ENCODE assay signal across 19 cellular contexts in the genomic region with DNA sequence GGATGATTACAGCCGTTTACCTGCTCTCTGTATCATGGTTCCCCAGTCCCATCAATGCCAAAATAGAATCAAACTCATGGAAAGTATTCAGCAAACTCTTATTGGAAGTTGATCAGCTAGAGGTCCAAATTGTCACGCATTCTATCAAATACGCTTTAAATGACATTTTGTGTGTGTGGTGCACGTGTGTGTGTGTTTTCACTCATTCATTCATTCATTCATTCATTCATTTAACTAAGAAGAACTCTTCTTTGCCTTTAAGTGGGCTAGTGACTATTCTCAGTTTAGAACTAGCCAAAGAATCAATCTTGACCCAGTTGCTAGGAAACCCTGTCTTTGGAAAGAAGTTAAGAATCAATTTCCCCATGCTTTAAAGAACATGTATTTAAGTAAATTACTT.
DNase-seq lines count a peak whose midpoint lies in the region; ATAC-seq, FAIRE-seq and TF ChIP-seq lines count a peak whose summit lies in the region.
"Had no signal": no experiment of that assay in that cellular context is flagged by ENCODE, and none has a peak within 500 bp of the region (broad histone marks: within the 10 kb centered on the region; RNA-seq: fewer than 3 reads in every experiment).

No MANE protein-coding gene starts in this region.

- H3K4me2 ChIP-seq in DOHH2 (ENCODE audit: low read length) (peak overlapping the region; percentile 70; the same call in 1 of the 2 replicates), Karpas-422 (ENCODE audit: low read depth, low read length, poor library complexity, severe bottlenecking) (no peak overlapping the region), K562 (ENCODE audit: insufficient read depth, low read length) (no peak overlapping the region)
- H3K4me2 ChIP-seq: PC-9 had no signal

- H3K79me2 ChIP-seq in DOHH2 (ENCODE audit: control insufficient read depth, low read length) (no peaks in the 10 kb centered on the region), Karpas-422 (ENCODE audit: low read length) (no peaks in the 10 kb centered on the region), K562 (ENCODE audit: control insufficient read depth, insufficient read depth, low read length) (no peaks in the 10 kb centered on the region)

- H3K9me3 Mint-ChIP-seq in stimulated activated memory B cell treated with anti-CD40 and anti-IgM and Interleukin-4, amounts not matched to agents 10 μg/mL and 1 μg/mL and 100 μg/mL, for 72 hours = peaks cover 2% of the 10 kb centered on the region
- H3K9me3 Mint-ChIP-seq: HFFc6 had no signal

- H3K9ac ChIP-seq in Karpas-422 (ENCODE audit: low read length) (no peak overlapping the region), K562 (ENCODE audit: insufficient read depth in 1 of 2, low read depth in 2 of 2, low read length in 2 of 2) (no peak overlapping the region)

- H3K9me1 ChIP-seq in K562 (ENCODE audit: control insufficient read depth, insufficient read depth, low read length) = no peaks in the 10 kb centered on the region

- TF ChIP-seq CTCF in DOHH2 (IDR thresholded peaks at IDR 0.05; ENCODE audit: low read depth, low read length, poor library complexity, severe bottlenecking) = no peak
- TF ChIP-seq CTCF in K562 (IDR thresholded peaks at IDR 0.05 in 2 of 3, conservative IDR thresholded peaks at IDR 0.05 in 1 of 3; ENCODE audit: insufficient read depth in 2 of 3, low read depth in 1 of 3, low read length in 3 of 3) = no peak

- H3K4me3 Mint-ChIP-seq in stimulated activated memory B cell treated with anti-CD40 and anti-IgM and Interleukin-4, amounts not matched to agents 10 μg/mL and 1 μg/mL and 100 μg/mL, for 72 hours = no peak overlapping the region
- H3K4me3 Mint-ChIP-seq: CD14-positive monocyte had no signal

- no peaks in the 10 kb centered on the region for H4K20me1 ChIP-seq in DOHH2 (ENCODE audit: control insufficient read depth, insufficient read depth, low read depth, low read length)
- H4K20me1 ChIP-seq in Karpas-422 (ENCODE audit: insufficient read depth, low read depth, low read length) = no peaks in the 10 kb centered on the region
- no peaks in the 10 kb centered on the region for H4K20me1 ChIP-seq in K562 (replicated peaks; ENCODE audit: control insufficient read depth, insufficient read depth, low read length)

- TF ChIP-seq RAD21 in K562 (CRISPR knock-in tag; conservative IDR thresholded peaks at IDR 0.05 in 1 of 2, IDR thresholded peaks at IDR 0.05 in 1 of 2) = no peak

- peaks cover 19% of the 10 kb centered on the region for H3K4me1 Mint-ChIP-seq in stimulated activated memory B cell treated with anti-CD40 and anti-IgM and Interleukin-4, amounts not matched to agents 10 μg/mL and 1 μg/mL and 100 μg/mL, for 72 hours

- H3K4me1 ChIP-seq in DOHH2 (ENCODE audit: control insufficient read depth, low read length) (peaks cover 37% of the 10 kb centered on the region), Karpas-422 (ENCODE audit: low read length) (peaks cover 34% of the 10 kb centered on the region), K562 (replicated peaks in 1 of 2; ENCODE audit: control insufficient read depth in 2 of 2, insufficient read depth in 2 of 2, low read length in 2 of 2) (no peaks in the 10 kb centered on the region)
- H3K4me1 ChIP-seq: SJCRH30 had no signal

- H3K36me3 Mint-ChIP-seq in stimulated activated memory B cell treated with anti-CD40 and anti-IgM and Interleukin-4, amounts not matched to agents 10 μg/mL and 1 μg/mL and 100 μg/mL, for 72 hours = no peaks in the 10 kb centered on the region
- H3K36me3 Mint-ChIP-seq: CD14-positive monocyte had no signal

- POLR2A ChIA-PET in K562 (lab: Yijun Ruan, JAX) = no interaction called here

- no peaks in the 10 kb centered on the region for H3K27me3 ChIP-seq in DOHH2 (ENCODE audit: control insufficient read depth, low read length)
- H3K27me3 ChIP-seq in Karpas-422 (ENCODE audit: low read length) = no peaks in the 10 kb centered on the region
- H3K27me3 ChIP-seq in K562 (ENCODE audit: control insufficient read depth in 2 of 2, insufficient read depth in 2 of 2, low read length in 2 of 2) = no peaks in the 10 kb centered on the region
- H3K27me3 ChIP-seq: SJCRH30 had no signal

- no peaks in the 10 kb centered on the region for H3K27me3 Mint-ChIP-seq in stimulated activated memory B cell treated with anti-CD40 and anti-IgM and Interleukin-4, amounts not matched to agents 10 μg/mL and 1 μg/mL and 100 μg/mL, for 72 hours

- H3K36me3 ChIP-seq in DOHH2 (ENCODE audit: control insufficient read depth, low read length) (no peaks in the 10 kb centered on the region; the same call in 1 of the 2 replicates), Karpas-422 (ENCODE audit: insufficient read depth, low read length) (no peaks in the 10 kb centered on the region), K562 (ENCODE audit: control insufficient read depth, insufficient read depth, low read length) (no peaks in the 10 kb centered on the region)
- H3K36me3 ChIP-seq: SJCRH30 had no signal

- H3F3A ChIP-seq in DOHH2 (ENCODE audit: control insufficient read depth, insufficient read depth) = peaks cover 3% of the 10 kb centered on the region; the same call in 1 of the 2 replicates

- CTCF ChIA-PET in K562 (lab: Yijun Ruan, JAX; ENCODE audit: low intra/inter-chr PET ratio) = no interaction called here

- ATAC-seq in K562 = no peak
- no peak for ATAC-seq in stimulated activated memory B cell treated with anti-CD40 and anti-IgM and Interleukin-4, amounts not matched to agents 10 μg/mL and 1 μg/mL and 100 μg/mL, for 72 hours
- ATAC-seq: HepG2 had no signal

- intact Hi-C loops in K562 (cut with micrococcal nuclease) = no loop called here

- no peaks in the 10 kb centered on the region for H3K9me2 ChIP-seq in DOHH2 (replicated peaks; ENCODE audit: control insufficient read depth, low read length)
- H3K9me2 ChIP-seq in Karpas-422 (replicated peaks; ENCODE audit: insufficient read depth, low read length) = no peaks in the 10 kb centered on the region

- H3K27ac ChIP-seq in DOHH2 (ENCODE audit: low read depth, low read length) (peak overlapping the region; percentile 61), Karpas-422 (ENCODE audit: low read length) (peak overlapping the region; percentile 86), K562 (ENCODE audit: extremely low read depth, low read depth, low read length) (no peak overlapping the region)
- H3K27ac ChIP-seq: PC-9, SJCRH30 had no signal

- no peak overlapping the region for H2AFZ ChIP-seq in Karpas-422 (ENCODE audit: low read length)
- no peak overlapping the region for H2AFZ ChIP-seq in K562 (ENCODE audit: low read depth, low read length)
- H2AFZ ChIP-seq: PC-9 had no signal

- no peak for DNase-seq in Karpas-422
- no peak for DNase-seq in K562 (ENCODE audit: extremely low read depth in 1 of 4, low spot score in 3 of 4)
- no peak for DNase-seq in T-helper 1 cell
- DNase-seq in DMS 273 (lab: John Stamatoyannopoulos, UW; ENCODE audit: unreplicated experiment) = no peak
- no peak for DNase-seq in GM19239 (ENCODE audit: insufficient read length, low spot score)
- DNase-seq: AML-193, DMS 273 treated with DMSO at 0.1 percent for 48 hours, GDM1, NCI-H1417 treated with DMSO at 0.1 percent for 48 hours, NCI-H187 treated with DMSO at 0.1 percent for 48 hours, NCI-H2227 treated with DMSO at 0.1 percent for 48 hours, NCI-H510A treated with DMSO at 0.1 percent for 48 hours, PC-9, SJCRH30 had no signal

- no peak for FAIRE-seq in K562 (lab: Jason Lieb, UNC)
- FAIRE-seq in GM19239 (lab: Jason Lieb, UNC) = no peak
- FAIRE-seq: HepG2 had no signal

- no peak for TF ChIP-seq EP300 in K562 (IDR thresholded peaks at IDR 0.05; ENCODE audit: low read length)

- 23% methylated on average over 4 of the region's 4 CpGs for WGBS in K562 (ENCODE audit: insufficient coverage, low coverage, missing lambda C conversion rate)

- in situ Hi-C loops in K562 (cut with MboI) = no loop called here

- BruUV-seq in K562 (replicated peaks; lab: Mats Ljungman, UMichigan) = no TSS peak

- H3K27ac Mint-ChIP-seq in stimulated activated memory B cell treated with anti-CD40 and anti-IgM and Interleukin-4, amounts not matched to agents 10 μg/mL and 1 μg/mL and 100 μg/mL, for 72 hours = peak overlapping the region; percentile 92

- no peaks in the 10 kb centered on the region for H3K9me3 ChIP-seq in DOHH2 (ENCODE audit: control insufficient read depth, insufficient read depth, low read length)
- H3K9me3 ChIP-seq in Karpas-422 (ENCODE audit: low read length) = no peaks in the 10 kb centered on the region
- H3K9me3 ChIP-seq in K562 (replicated peaks; ENCODE audit: control insufficient read depth, insufficient read depth, low read depth, low read length) = no peaks in the 10 kb centered on the region
- H3K9me3 ChIP-seq: SJCRH30 had no signal

- no peak for TF ChIP-seq POLR2A in K562 (conservative IDR thresholded peaks at IDR 0.05)

- H3K4me3 ChIP-seq in DOHH2 (ENCODE audit: low read length) = no peak overlapping the region; the same call in 1 of the 2 replicates
- H3K4me3 ChIP-seq in Karpas-422 (ENCODE audit: low read length) = no peak overlapping the region
- no peak overlapping the region for H3K4me3 ChIP-seq in K562
- H3K4me3 ChIP-seq: PC-9, SJCRH30 had no signal

TF ChIP-seq in K562, 482 proteins besides CTCF, POLR2A, EP300 and RAD21:
- TF ChIP-seq EGR1 (conservative IDR thresholded peaks at IDR 0.05) = no peak
- no peak for TF ChIP-seq ZFX (CRISPR knock-in tag; IDR thresholded peaks at IDR 0.05)
- no peak for TF ChIP-seq POLR2AphosphoS2 (IDR thresholded peaks at IDR 0.05; ENCODE audit: low read length)
- peak; percentile 79 for TF ChIP-seq ZNF24 (IDR thresholded peaks at IDR 0.05)
